ENCODE assay signal across 8 cellular contexts in the genomic region with DNA sequence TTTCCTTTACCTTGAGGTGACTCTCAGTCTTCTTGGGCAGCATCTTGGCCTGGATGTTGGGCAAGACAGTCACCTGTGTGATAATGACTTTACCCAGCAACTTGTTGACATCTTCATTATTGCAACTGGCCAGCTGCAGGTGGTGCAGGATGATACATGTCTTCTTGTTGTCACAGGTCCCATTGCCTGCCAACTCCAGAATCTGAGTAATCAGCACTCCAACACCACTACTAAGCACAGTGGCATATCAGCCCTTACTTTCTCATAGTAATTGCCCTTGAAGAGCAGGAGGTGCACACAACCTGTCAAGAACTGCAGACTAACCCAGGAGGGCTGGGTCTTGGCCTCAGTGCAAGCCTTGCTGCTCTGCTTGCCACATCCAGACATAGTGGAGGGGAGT. TPM values are rescaled to one million over a fixed set of nuclear protein-coding genes. Genes with fewer than 3 reads are reported as not detected.
"Had no signal": no experiment of that assay in that cellular context is flagged by ENCODE, and none has a peak within 500 bp of the region (broad histone marks: within the 10 kb centered on the region; RNA-seq: fewer than 3 reads in every experiment).

No MANE protein-coding gene starts in this region.

- FAIRE-seq: H1, H54, HTR-8/SVneo had no signal

- H3K4me3 ChIP-seq: GM23338 had no signal

- DNase-seq: H9, HCEC 1CT, IMR-90 had no signal

- ATAC-seq: GM23338 had no signal

RNA-seq across cellular contexts. Expression of a gene that starts 57.8 kb away (rescaled TPM):
- total RNA-seq: HT-29, IMR-90 had no signal
